17 cellular contexts compared by ENCODE assay signal in the genomic region with DNA sequence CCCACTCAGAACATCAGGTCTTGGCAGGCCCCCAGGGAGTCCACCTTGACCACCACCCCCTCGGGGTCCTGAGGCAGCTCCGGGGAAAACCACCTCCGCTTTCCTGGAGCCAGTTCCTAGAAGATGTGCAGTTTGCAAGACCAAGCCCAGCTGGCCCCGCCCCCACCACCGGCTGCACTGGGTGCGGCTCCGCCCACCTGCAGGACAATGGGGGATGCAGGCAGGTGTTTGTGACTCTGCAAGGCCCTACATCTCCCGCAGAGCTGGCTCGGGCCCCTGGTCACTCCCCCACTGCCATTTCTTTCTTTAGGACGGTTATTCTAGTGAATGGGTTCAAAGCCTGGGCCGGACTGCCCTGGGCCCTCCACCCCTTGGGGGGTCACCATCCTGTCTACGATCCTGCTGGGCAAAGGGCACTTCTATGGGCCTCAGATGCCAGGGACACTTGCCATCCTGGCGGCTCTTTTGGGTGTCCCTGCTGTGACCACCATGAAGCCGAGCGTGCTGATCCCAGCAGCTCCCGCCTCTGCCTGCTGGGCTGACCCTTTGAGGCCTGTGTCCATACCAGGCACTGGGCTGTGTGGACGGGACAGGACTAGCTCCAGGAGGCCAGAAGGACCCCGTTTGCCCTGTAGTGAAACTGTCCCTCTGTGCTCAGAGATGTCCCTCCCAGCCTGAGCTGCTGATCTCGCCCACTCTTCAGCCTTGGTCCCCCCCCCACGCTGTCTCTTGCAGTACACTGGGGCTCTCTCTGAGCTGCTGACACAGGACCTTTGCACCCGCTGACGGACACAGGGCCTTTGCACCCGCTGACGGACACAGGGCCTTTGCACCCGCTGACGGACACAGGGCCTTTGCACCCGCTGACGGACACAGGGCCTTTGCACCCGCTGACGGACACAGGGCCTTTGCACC. TPM values are rescaled to one million over a fixed set of nuclear protein-coding genes. Genes with fewer than 3 reads are reported as not detected.
DNase-seq lines count a peak whose midpoint lies in the region; ATAC-seq, FAIRE-seq and TF ChIP-seq lines count a peak whose summit lies in the region.
"Had no signal": no experiment of that assay in that cellular context is flagged by ENCODE, and none has a peak within 500 bp of the region (broad histone marks: within the 10 kb centered on the region; RNA-seq: fewer than 3 reads in every experiment).

No MANE protein-coding gene starts in this region.

- RAD21 ChIA-PET in GM12878 (lab: Charles Lee; ENCODE audit: unreplicated experiment) = interaction anchor here (0.6 kb wide), 1 partner anchor 123 kb away, joined by 4 read pairs; no protein-coding TSS in a partner anchor

- H3K36me3 ChIP-seq in BLaER1 treated with 17β-estradiol and CSF1 and Interleukin-3, amounts not matched to agents 10 nM and 100 nM = no peaks in the 10 kb centered on the region
- no peaks in the 10 kb centered on the region for H3K36me3 ChIP-seq in GM12878 (ENCODE audit: control insufficient read depth in 2 of 2, insufficient read depth in 2 of 2, low read length in 1 of 2)

- POLR2A ChIA-PET in GM12878 (lab: Charles Lee) = no interaction called here

- H3K36me3 Mint-ChIP-seq in H9 (ENCODE audit: insufficient read depth in 1 of 3, low read depth in 3 of 3) = no peaks in the 10 kb centered on the region
- H3K36me3 Mint-ChIP-seq: T-cell had no signal

- H3K4me3 ChIP-seq in BLaER1 treated with 17β-estradiol and CSF1 and Interleukin-3, amounts not matched to agents 10 nM and 100 nM = no peak overlapping the region
- H3K4me3 ChIP-seq in GM12878 = no peak overlapping the region

- no peak overlapping the region for H3K56ac ChIP-seq in H9 (ENCODE audit: insufficient read length, low read depth, low read length)

- H3K9ac ChIP-seq in BLaER1 treated with 17β-estradiol and CSF1 and Interleukin-3, amounts not matched to agents 10 nM and 100 nM = no peak overlapping the region
- H3K9ac ChIP-seq in H9 (ENCODE audit: extremely low read depth, insufficient read length, low read length) (no peak overlapping the region), GM12878 (ENCODE audit: control insufficient read depth, insufficient read depth, low read length) (no peak overlapping the region)

- no peak overlapping the region for H3K27ac ChIP-seq in BLaER1 treated with 17β-estradiol and CSF1 and Interleukin-3, amounts not matched to agents 10 nM and 100 nM
- no peak overlapping the region for H3K27ac ChIP-seq in H9 (ENCODE audit: insufficient read length, low read depth, low read length)
- no peak overlapping the region for H3K27ac ChIP-seq in GM12878 (ENCODE audit: control insufficient read depth, insufficient read depth)

- H2BK120ac ChIP-seq in H9 (ENCODE audit: low read depth, low read length, poor library complexity, severe bottlenecking) = no peak overlapping the region

- no peak overlapping the region for H2BK15ac ChIP-seq in H9 (ENCODE audit: low read depth, low read length)

- in situ Hi-C loops in GM12878 (cut with MboI) = no loop called here

- no peak overlapping the region for H3K18ac ChIP-seq in H9 (ENCODE audit: insufficient read length, low read depth, low read length)

- BruUV-seq in GM12878 (replicated peaks; lab: Mats Ljungman, UMichigan) = no TSS peak

- no peak overlapping the region for H3K4ac ChIP-seq in H9 (ENCODE audit: low read depth, low read length)

- no peak overlapping the region for H3K27ac Mint-ChIP-seq in H9
- H3K27ac Mint-ChIP-seq: activated CD4-positive, alpha-beta T cell treated with anti-CD3 and anti-CD28 coated beads for 36 hours; T-cell had no signal

- H3K79me1 ChIP-seq in H9 (ENCODE audit: insufficient read depth, low read depth, low read length, poor library complexity, severe bottlenecking) = no peaks in the 10 kb centered on the region

- intact Hi-C loops in GM12878 (cut with micrococcal nuclease; ENCODE audit: unreplicated experiment) = no loop called here

- no peak overlapping the region for H2AK5ac ChIP-seq in H9 (ENCODE audit: insufficient read length, low read length)

- no peaks in the 10 kb centered on the region for H3K9me3 Mint-ChIP-seq in H9
- H3K9me3 Mint-ChIP-seq: activated T-cell treated with anti-CD3 and anti-CD28 coated beads, Interleukin-2, amount 50 U/mL, for 4 hours; central memory CD8-positive, alpha-beta T cell; T-cell had no signal

- CTCF ChIA-PET in GM12878 (lab: Yijun Ruan, JAX) = no interaction called here

- no peak for TF ChIP-seq CTCF in H9 (conservative IDR thresholded peaks at IDR 0.05)
- no peak for TF ChIP-seq CTCF in GM12878 (IDR thresholded peaks at IDR 0.05 in 2 of 3, conservative IDR thresholded peaks at IDR 0.05 in 1 of 3; ENCODE audit: control insufficient read depth in 2 of 3, extremely low read depth in 1 of 3, insufficient read depth in 1 of 3, low read depth in 3 of 3, low read length in 3 of 3)

- no peak for TF ChIP-seq RAD21 in GM12878 (IDR thresholded peaks at IDR 0.05; ENCODE audit: insufficient read depth, low read depth, low read length)

- H3K27me3 Mint-ChIP-seq in H9 (ENCODE audit: low read depth) = peaks cover 29% of the 10 kb centered on the region
- H3K27me3 Mint-ChIP-seq: central memory CD8-positive, alpha-beta T cell had no signal

- peak overlapping the region in 9 of 11 experiments; percentile 0 to 47 (median 16); a peak in 13 of 22 replicates for H3K4me2 ChIP-seq in BLaER1 treated with 17β-estradiol and CSF1 and Interleukin-3, amounts not matched to agents 10 nM and 100 nM
- H3K4me2 ChIP-seq in H9 (ENCODE audit: insufficient read depth, insufficient read length, low read length) = no peak overlapping the region
- H3K4me2 ChIP-seq in GM12878 (ENCODE audit: control insufficient read depth, insufficient read depth) = no peak overlapping the region

- no CpG with 5 or more reads among the region's 30 CpGs for WGBS in H9 (ENCODE audit: extremely low coverage, insufficient read length, low lambda C conversion rate)
- 42% methylated on average over 26 of the region's 30 CpGs for WGBS in GM12878 (ENCODE audit: insufficient coverage, insufficient replicate concordance, low lambda C conversion rate, missing lambda C conversion rate)

- no peak overlapping the region for H3K23ac ChIP-seq in H9 (ENCODE audit: insufficient read length, low read depth, low read length)

- H2BK5ac ChIP-seq in H9 (ENCODE audit: insufficient read length, low read length) = no peak overlapping the region

- no peaks in the 10 kb centered on the region for H3K79me2 ChIP-seq in H9 (ENCODE audit: insufficient read depth, low read length)
- H3K79me2 ChIP-seq in GM12878 (ENCODE audit: control insufficient read depth, insufficient read depth, low read length) = no peaks in the 10 kb centered on the region

- H3K27me3 ChIP-seq in BLaER1 treated with 17β-estradiol and CSF1 and Interleukin-3, amounts not matched to agents 10 nM and 100 nM = peaks cover 27 to 32% (median 30%) of the 10 kb centered on the region in 11 experiments
- H3K27me3 ChIP-seq in H9 (ENCODE audit: insufficient read depth, low read length) (peaks cover 1% of the 10 kb centered on the region; the same call in 1 of the 2 replicates), GM12878 (replicated peaks in 1 of 2; ENCODE audit: control insufficient read depth in 2 of 2, insufficient read depth in 2 of 2, low read length in 1 of 2) (no peaks in the 10 kb centered on the region)

- H3K4me1 Mint-ChIP-seq in H9 = peaks cover 36 to 43% of the 10 kb centered on the region in 2 experiments

- TF ChIP-seq EP300 in GM12878 (IDR thresholded peaks at IDR 0.05; ENCODE audit: borderline replicate concordance in 1 of 2, control insufficient read depth in 1 of 2, low read depth in 2 of 2, low read length in 2 of 2) = no peak

- H3K4me3 Mint-ChIP-seq in H9 = no peak overlapping the region
- H3K4me3 Mint-ChIP-seq: activated CD4-positive, alpha-beta T cell treated with anti-CD3 and anti-CD28 coated beads for 36 hours; activated T-cell treated with anti-CD3 and anti-CD28 coated beads, Interleukin-2, amount 50 U/mL, for 4 hours; central memory CD8-positive, alpha-beta T cell; T-cell had no signal

- no peak overlapping the region for H2BK12ac ChIP-seq in H9 (ENCODE audit: insufficient read length, low read depth, low read length)

- H2BK20ac ChIP-seq in H9 (ENCODE audit: low read depth, low read length, poor library complexity, severe bottlenecking) = no peak overlapping the region

- FAIRE-seq in GM12878 (lab: Jason Lieb, UNC) = no peak
- FAIRE-seq: GM12892, kidney, RCC 7860 had no signal

- H4K5ac ChIP-seq in H9 (ENCODE audit: insufficient read length, low read depth, low read length) = no peak overlapping the region

- H4K8ac ChIP-seq in H9 (replicated peaks; ENCODE audit: insufficient read length, low read depth, low read length) = no peak overlapping the region

- H4K20me1 ChIP-seq in BLaER1 treated with 17β-estradiol and CSF1 and Interleukin-3, amounts not matched to agents 10 nM and 100 nM = peaks cover 0 to 2% (median 0%) of the 10 kb centered on the region in 11 experiments; a peak in 1 of 22 replicates
- H4K20me1 ChIP-seq in H9 (ENCODE audit: control insufficient read depth, insufficient read depth, insufficient read length) = no peaks in the 10 kb centered on the region
- H4K20me1 ChIP-seq in GM12878 (ENCODE audit: control insufficient read depth, insufficient read depth) = no peaks in the 10 kb centered on the region

- ATAC-seq in GM12878 (peak; percentile 26; the same call in 1 of the 3 replicates), GM21717 (IDR thresholded peaks at IDR 0.05; ENCODE audit: unreplicated experiment) (no peak), HG03469 (IDR thresholded peaks at IDR 0.05; ENCODE audit: unreplicated experiment) (no peak)
- ATAC-seq: activated CD4-positive, alpha-beta T cell treated with anti-CD3 and anti-CD28 coated beads for 36 hours; activated T-cell treated with anti-CD3 and anti-CD28 coated beads, Interleukin-2, amount 50 U/mL, for 4 hours; T-cell had no signal

- no peak overlapping the region for H3T11ph ChIP-seq in H9 (ENCODE audit: low read length)

- H4K91ac ChIP-seq in H9 (ENCODE audit: insufficient read length, low read depth, low read length) = no peak overlapping the region

- H3K4me1 ChIP-seq in BLaER1 treated with 17β-estradiol and CSF1 and Interleukin-3, amounts not matched to agents 10 nM and 100 nM = peaks cover 26 to 62% (median 56%) of the 10 kb centered on the region in 10 experiments
- peaks cover 6% of the 10 kb centered on the region; the same call in 1 of the 2 replicates for H3K4me1 ChIP-seq in H9 (ENCODE audit: insufficient read depth, low read length)
- H3K4me1 ChIP-seq in GM12878 (ENCODE audit: control insufficient read depth, insufficient read depth, low read length) = peaks cover 10% of the 10 kb centered on the region

- no peaks in the 10 kb centered on the region for H3K23me2 ChIP-seq in H9 (ENCODE audit: insufficient read length, low read depth, low read length, poor library complexity, severe bottlenecking)

- H2AFZ ChIP-seq in H9 (ENCODE audit: low read length) = no peak overlapping the region
- no peak overlapping the region for H2AFZ ChIP-seq in GM12878 (ENCODE audit: control insufficient read depth, low read depth, low read length)

- SMC1A ChIA-PET in GM12878 (lab: Charles Lee; ENCODE audit: uncharacterized antibody, unreplicated experiment) = interaction anchor here (1.0 kb wide), 1 partner anchor 8 kb away, joined by 3 read pairs; no protein-coding TSS in a partner anchor

- TF ChIP-seq POLR2A in GM12878 (IDR thresholded peaks at IDR 0.05; ENCODE audit: low read depth, low read length) = no peak

- H3K14ac ChIP-seq in H9 (ENCODE audit: insufficient read depth, low read length) = no peak overlapping the region; the same call in 1 of the 2 replicates

- no peaks in the 10 kb centered on the region for H3K9me3 ChIP-seq in BLaER1 treated with 17β-estradiol and CSF1 and Interleukin-3, amounts not matched to agents 10 nM and 100 nM (replicated peaks in 1 of 11)
- H3K9me3 ChIP-seq in H9 (ENCODE audit: control insufficient read depth, low read depth, low read length) (no peaks in the 10 kb centered on the region), GM12878 (replicated peaks; ENCODE audit: control insufficient read depth, insufficient read depth, low read length) (no peaks in the 10 kb centered on the region)

- DNase-seq in H9 (peak; percentile 87), NCI-H2196 treated with DMSO at 0.1 percent for 48 hours (lab: John Stamatoyannopoulos, UW; ENCODE audit: unreplicated experiment) (peak; percentile 62), GM12878 (ENCODE audit: low read depth, low spot score) (no peak), dedifferentiated amniotic fluid mesenchymal stem cell (ENCODE audit: extremely low spot score) (no peak), Kasumi-1 (lab: John Stamatoyannopoulos, UW) (no peak)
- DNase-seq: activated CD4-positive, alpha-beta T cell treated with anti-CD3 and anti-CD28 coated beads for 36 hours; activated T-cell treated with anti-CD3 and anti-CD28 coated beads, Interleukin-2, amount 50 U/mL, for 4 hours; kidney; NCI-H1092 treated with DMSO at 0.1 percent for 48 hours; stimulated activated CD4-positive, alpha-beta T cell treated with anti-CD3 and anti-CD28 coated beads, Interleukin-15, amount 100 ng/mL, for 24 hours; T-cell had no signal

RNA-seq across cellular contexts. Expression of a gene that starts 5.9 kb away (rescaled TPM):
- 11.5 TPM in 2 replicates for total RNA-seq in H9 (2021)
- 11.9 and 13.5 TPM in 2 replicates for total RNA-seq in GM12878 (2013; cell fraction: nucleolus; rRNA removed)
- 7.9 and 9.1 TPM in 2 replicates for total RNA-seq in GM12878 (2014; rRNA removed)
- 3.5 and 3.8 TPM in 2 replicates for total RNA-seq in GM12878 (2014; rRNA removed; fragmentation: Illumina TruSeq; extraction: Trizol)
- total RNA-seq in GM12878 (2021) = 14.2 and 14.7 TPM in 2 replicates
- 1.1 TPM for polyA plus RNA-seq in GM12878 (2011; ENCODE audit: low read depth)
- polyA plus RNA-seq in GM12878 (2011; rRNA removed) = 3.5 and 5.4 TPM in 2 replicates
- 7.9 and 9.6 TPM in 2 replicates for polyA plus RNA-seq in GM12878 (2011; cell fraction: cytosol; rRNA removed)
- polyA plus RNA-seq in GM12878 (2011; cell fraction: nucleus; rRNA removed) = 15.3 and 20.7 TPM in 2 replicates
- 3.8 and 4.4 TPM in 2 replicates for polyA plus RNA-seq in GM12878 (2012)
- 2.0 and 3.1 TPM in 2 replicates for polyA plus RNA-seq in GM12878 (2014; fragmentation: Illumina TruSeq; extraction: Trizol)
- 1 to 10 TPM in 1 of 2 experiments, under 1 TPM in 1; 0.66 to 1.0 TPM for polyA plus RNA-seq in GM12878 (2014; fragmentation: Nextera tagmentation; extraction: Ambion mirVana)
- polyA plus RNA-seq in GM12878 (2014; rRNA removed) = 7.5 and 9.4 TPM in 2 replicates
- 1 to 10 TPM; 2.7 to 2.9 TPM for polyA plus RNA-seq in GM12878 (2016; fragmentation: Nextera tagmentation; extraction: Ambion mirVana)
- polyA minus RNA-seq in GM12878 (2011; rRNA and poly(A)+ RNA removed) = 11.8 and 12.6 TPM in 2 replicates
- polyA minus RNA-seq in GM12878 (2011; cell fraction: cytosol; rRNA and poly(A)+ RNA removed) = 7.3 and 9.0 TPM in 2 replicates
- polyA minus RNA-seq in GM12878 (2011; cell fraction: nucleus; rRNA and poly(A)+ RNA removed) = 3.5 and 7.1 TPM in 2 replicates

RNA-seq across cellular contexts. Expression of a gene that starts 17.7 kb away (rescaled TPM):
- total RNA-seq in H9 (2021) (48.1 and 48.3 TPM in 2 replicates), GM12878 (2014; rRNA removed) (30.1 and 39.9 TPM in 2 replicates), GM12878 (2014; rRNA removed; fragmentation: Illumina TruSeq; extraction: Trizol) (8.5 and 10.4 TPM in 2 replicates), GM12878 (2021) (33.4 and 38.4 TPM in 2 replicates)
- total RNA-seq in GM12878 (2013; cell fraction: nucleolus; rRNA removed) = 19.1 and 19.6 TPM in 2 replicates
- polyA plus RNA-seq in GM12878 (2011; ENCODE audit: low read depth) = 3.5 TPM
- polyA plus RNA-seq in GM12878 (2011; rRNA removed) (3.5 and 6.2 TPM in 2 replicates), GM12878 (2014; fragmentation: Illumina TruSeq; extraction: Trizol) (2.6 and 6.7 TPM in 2 replicates), GM12878 (2014; fragmentation: Nextera tagmentation; extraction: Ambion mirVana) (1 to 10 TPM in 1 of 2 experiments, under 1 TPM in 1; 0.39 to 1.2 TPM), GM12878 (2014; rRNA removed) (25.4 and 27.5 TPM in 2 replicates), GM12878 (2016; fragmentation: Nextera tagmentation; extraction: Ambion mirVana) (10 to 100 TPM in 1 of 2 experiments, 1 to 10 TPM in 1; 6.2 to 16.6 TPM)
- polyA plus RNA-seq in GM12878 (2011; cell fraction: cytosol; rRNA removed) = 9.3 and 16.0 TPM in 2 replicates
- polyA plus RNA-seq in GM12878 (2011; cell fraction: nucleus; rRNA removed) = 22.4 and 27.6 TPM in 2 replicates
- 9.7 and 11.4 TPM in 2 replicates for polyA plus RNA-seq in GM12878 (2012)
- polyA minus RNA-seq in GM12878 (2011; rRNA and poly(A)+ RNA removed) = 5.5 and 13.3 TPM in 2 replicates
- 7.3 and 8.3 TPM in 2 replicates for polyA minus RNA-seq in GM12878 (2011; cell fraction: cytosol; rRNA and poly(A)+ RNA removed)
- polyA minus RNA-seq in GM12878 (2011; cell fraction: nucleus; rRNA and poly(A)+ RNA removed) = 12.8 and 25.1 TPM in 2 replicates

Comparison
In these comparisons a context has a peak if more than half of its experiments do, and no peak if none do; other contexts are left out.
1. H3K4me2 ChIP-seq: peak in BLaER1 treated with 17β-estradiol and CSF1 and Interleukin-3, amounts not matched to agents 10 nM and 100 nM (9 of 11); none in H9 (single experiment) and GM12878 (single experiment).
2. DNase-seq: peak in H9 (single experiment) and NCI-H2196 treated with DMSO at 0.1 percent for 48 hours (single experiment); none in GM12878 (single experiment), dedifferentiated amniotic fluid mesenchymal stem cell (single experiment) and Kasumi-1 (0 of 2).